6 cellular contexts compared by ENCODE assay signal in genomic region chr5:165940541-165940940, GRCh38.
"Had no signal": no experiment of that assay in that cellular context is flagged by ENCODE, and none has a peak within 500 bp of the region (broad histone marks: within the 10 kb centered on the region; RNA-seq: fewer than 3 reads in every experiment).

No MANE protein-coding gene starts in this region.

- DNase-seq: GM23248, GOT3, H7, H9, HCEC 1CT, HFFc6 had no signal
